Comparison of ENCODE assay signal across 7 cellular contexts in genomic region chr7:117873056-117873932, GRCh38. TPM values are rescaled to one million over a fixed set of nuclear protein-coding genes. Genes with fewer than 3 reads are reported as not detected.
DNase-seq lines count a peak whose midpoint lies in the region; ATAC-seq and TF ChIP-seq lines count a peak whose summit lies in the region.

Gene CTTNBP2 (minus strand): TSS chr7:117873441. CDS start chr7:117873415, 26 bp downstream.

- no peak for TF ChIP-seq CTCF in foreskin fibroblast (IDR thresholded peaks at IDR 0.05; ENCODE audit: low read depth, low read length)
- TF ChIP-seq CTCF in natural killer cell (IDR thresholded peaks at IDR 0.05): no peak

- H3K27me3 Mint-ChIP-seq in activated T-cell treated with anti-CD3 and anti-CD28 coated beads, Interleukin-2, amount 50 U/mL, for 4 hours (ENCODE audit: low read depth): peaks cover 34% of the 10 kb centered on the region
- H3K27me3 Mint-ChIP-seq in natural killer cell (ENCODE audit: low read depth in 2 of 2): peaks cover 34 to 38% of the 10 kb centered on the region in 2 donors

- H3K4me3 ChIP-seq in foreskin fibroblast (ENCODE audit: low read depth in 1 of 2, low read length in 2 of 2): peak within 1 kb of the TSS; percentile 35 to 70

- ATAC-seq in HG03571 (IDR thresholded peaks at IDR 0.05; ENCODE audit: unreplicated experiment) (peak; percentile 53), natural killer cell (no peak), GM21515 (IDR thresholded peaks at IDR 0.05; ENCODE audit: unreplicated experiment) (no peak)
- ATAC-seq in activated T-cell treated with anti-CD3 and anti-CD28 coated beads, Interleukin-2, amount 50 U/mL, for 4 hours: peak; percentile 32 to 50

- intact Hi-C loops in natural killer cell (cut with micrococcal nuclease): no loop called here

- no peak within 1 kb of the TSS for H3K27ac Mint-ChIP-seq in natural killer cell

- H3K9me3 Mint-ChIP-seq in activated T-cell treated with anti-CD3 and anti-CD28 coated beads, Interleukin-2, amount 50 U/mL, for 4 hours: no peaks in the 10 kb centered on the region
- peaks cover 2 to 5% of the 10 kb centered on the region in 2 donors for H3K9me3 Mint-ChIP-seq in natural killer cell

- no peaks in the 10 kb centered on the region for H3K36me3 Mint-ChIP-seq in activated T-cell treated with anti-CD3 and anti-CD28 coated beads, Interleukin-2, amount 50 U/mL, for 4 hours (ENCODE audit: insufficient read depth)
- peaks cover 13% of the 10 kb centered on the region for H3K36me3 Mint-ChIP-seq in natural killer cell

- H3K4me3 Mint-ChIP-seq in activated T-cell treated with anti-CD3 and anti-CD28 coated beads, Interleukin-2, amount 50 U/mL, for 4 hours: no peak within 1 kb of the TSS
- peak within 1 kb of the TSS; percentile 68 for H3K4me3 Mint-ChIP-seq in natural killer cell

- DNase-seq in GDM1 (lab: John Stamatoyannopoulos, UW) (peak; percentile 30), foreskin fibroblast (peak; percentile 29 to 78), natural killer cell (no peak), T-helper 9 cell (no peak)
- DNase-seq in activated T-cell treated with anti-CD3 and anti-CD28 coated beads, Interleukin-2, amount 50 U/mL, for 4 hours: no peak

- peaks cover 6% of the 10 kb centered on the region for H3K4me1 Mint-ChIP-seq in activated T-cell treated with anti-CD3 and anti-CD28 coated beads, Interleukin-2, amount 50 U/mL, for 4 hours (ENCODE audit: low read depth)
- peaks cover 4 to 10% of the 10 kb centered on the region in 2 donors for H3K4me1 Mint-ChIP-seq in natural killer cell

RNA-seq across cellular contexts. Expression of gene CTTNBP2, which starts in this region (rescaled TPM):
- total RNA-seq in activated T-cell treated with anti-CD3 and anti-CD28 coated beads, Interleukin-2, amount 50 U/mL, for 4 hours: under 1 TPM in 2 of 3 donors, not detected in 1; 0.05 to 0.08 TPM
- total RNA-seq in natural killer cell: under 1 TPM in 1 of 3 donors, not detected in 2; 0.10 TPM

Comparison
In these comparisons a context has a peak if more than half of its experiments do, and no peak if none do; other contexts are left out.
1. Peak in ATAC-seq in activated T-cell treated with anti-CD3 and anti-CD28 coated beads, Interleukin-2, amount 50 U/mL, for 4 hours; RNA of the gene not detected or under 1 TPM.
2. DNase-seq: peak in GDM1 (single experiment) and foreskin fibroblast (2 of 2); none in activated T-cell treated with anti-CD3 and anti-CD28 coated beads, Interleukin-2, amount 50 U/mL, for 4 hours (single experiment), natural killer cell (single experiment) and T-helper 9 cell (single experiment).